ENCODE assay signal across 12 cellular contexts in genomic region chr2:23427976-23428375, GRCh38.
"Had no signal": no experiment of that assay in that cellular context is flagged by ENCODE, and none has a peak within 500 bp of the region (broad histone marks: within the 10 kb centered on the region; RNA-seq: fewer than 3 reads in every experiment).

No MANE protein-coding gene starts in this region.

- H3K4me1 ChIP-seq: breast epithelium, testis had no signal

- ATAC-seq: heart right ventricle, pancreas had no signal

- H3K36me3 ChIP-seq: breast epithelium, heart right ventricle, neural progenitor cell, pancreas had no signal

- H3K27ac ChIP-seq: breast epithelium, heart right ventricle, neural progenitor cell, pancreas, testis had no signal

- H3K4me3 ChIP-seq: breast epithelium, heart right ventricle, neural progenitor cell, pancreas, testis had no signal

- H3K9me3 ChIP-seq: breast epithelium, heart right ventricle, pancreas, testis had no signal

- H3K27me3 ChIP-seq: breast epithelium, neural progenitor cell, pancreas, testis had no signal

- DNase-seq: activated CD4-positive, alpha-beta memory T cell treated with anti-CD3 and anti-CD28 coated beads for 36 hours; activated naive CD4-positive, alpha-beta T cell; aorta; foreskin melanocyte; heart right ventricle; pancreas; stimulated activated CD4-positive, alpha-beta T cell treated with anti-CD3 and anti-CD28 coated beads, Interleukin-2, amount 100 ng/mL, for 48 hours; stimulated activated naive CD4-positive, alpha-beta T cell treated with Interleukin-2 at 50 U/mL for 16 hours; T1000; testis had no signal
